In the genomic region with DNA sequence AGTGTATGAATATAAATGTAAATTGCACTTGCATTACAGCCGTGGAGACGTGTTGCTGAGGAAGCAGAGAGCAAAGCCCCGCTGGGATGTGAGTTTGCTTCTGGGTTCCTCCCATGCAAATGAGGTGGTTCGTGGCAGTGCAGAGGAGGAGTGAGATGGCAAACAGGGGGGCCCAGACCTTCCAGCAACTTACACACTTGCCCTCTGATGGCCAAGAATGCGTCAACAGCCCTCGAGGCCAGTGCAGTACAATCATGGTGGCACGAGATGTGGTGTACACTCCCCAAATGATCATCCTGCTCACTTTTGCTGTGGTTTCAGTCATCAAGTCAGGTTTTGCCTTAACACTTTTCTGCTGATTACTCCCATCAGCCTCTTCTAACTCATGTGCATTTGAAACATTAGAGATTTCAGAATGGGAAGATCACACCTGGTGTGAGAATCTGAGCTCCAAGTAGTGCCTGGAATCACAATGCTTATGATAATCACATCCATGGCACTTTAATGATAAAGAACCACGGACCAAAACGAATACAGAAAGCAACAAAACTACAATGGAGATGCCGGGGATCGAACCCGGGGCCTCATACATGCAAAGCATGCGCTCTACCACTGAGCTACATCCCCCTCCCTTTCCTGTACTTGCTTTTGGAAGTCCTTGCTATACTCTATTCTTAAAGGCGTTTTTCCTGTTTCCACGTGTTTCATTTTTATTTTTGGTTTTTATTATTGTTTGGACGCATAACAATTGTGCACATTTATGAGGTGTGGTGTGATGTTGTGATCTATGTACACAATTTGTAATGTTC, we compare ENCODE assay signal across 8 cellular contexts. TPM values are rescaled to one million over a fixed set of nuclear protein-coding genes. Genes with fewer than 3 reads are reported as not detected.
A peak's percentile ranks its signal among the peaks of the same experiment; 100 is the strongest.
DNase-seq lines count a peak whose midpoint lies in the region; ATAC-seq and TF ChIP-seq lines count a peak whose summit lies in the region.

No MANE protein-coding gene starts in this region.

- peak overlapping the region; percentile 30 to 46 for H3K9ac ChIP-seq in stomach smooth muscle (ENCODE audit: low read length in 2 of 2)

- CTCF ChIA-PET in activated B cell treated with CpG ODN at 0.5 μM for 24 hours (lab: Charles Lee): interaction anchor here (1.4 to 11.3 kb wide), 3 partner anchors 8 to 17 kb away, joined by 6 to 177 read pairs (median 70); no protein-coding TSS in a partner anchor

- H3K4me1 Mint-ChIP-seq in activated B cell treated with CpG ODN at 0.5 μM for 24 hours: peaks cover 66% of the 10 kb centered on the region

- peak overlapping the region; percentile 100 for H3K27ac Mint-ChIP-seq in activated B cell treated with CpG ODN at 0.5 μM for 24 hours

- DNase-seq in cardiac muscle cell (ENCODE audit: low read depth in 1 of 2, low spot score in 1 of 2) (peak; percentile 66 to 68), Right ventricle myocardium inferior (ENCODE audit: missing footprints) (no peak), activated B cell treated with CpG ODN at 0.5 μM for 24 hours (peak; percentile 67), dorsolateral prefrontal cortex (peak in 6 of 10 donors; percentile 57 to 78 (median 66)), mucosa of descending colon (peak; percentile 70 to 79 (median 77)), GM19238 (ENCODE audit: insufficient read length, low spot score) (no peak)

- H3K36me3 ChIP-seq in cardiac muscle cell (no peaks in the 10 kb centered on the region), mucosa of descending colon (ENCODE audit: low read depth) (no peaks in the 10 kb centered on the region), stomach smooth muscle (ENCODE audit: control insufficient read depth in 2 of 2, insufficient read depth in 2 of 2, low read length in 2 of 2) (no peaks in the 10 kb centered on the region)

- peak overlapping the region; percentile 74 for H3K27ac ChIP-seq in cardiac muscle cell
- H3K27ac ChIP-seq in dorsolateral prefrontal cortex: peak overlapping the region; percentile 76 to 100 (median 100)
- H3K27ac ChIP-seq in stomach smooth muscle (ENCODE audit: low read length): peak overlapping the region; percentile 67

- intact Hi-C loops in Right ventricle myocardium inferior (cut with DNase I) (no loop called here), activated B cell treated with CpG ODN at 0.5 μM for 24 hours (cut with micrococcal nuclease) (loop anchor here (1.0 to 2.0 kb wide), 3 partner anchors 18 to 465 kb away; no protein-coding TSS in a partner anchor), dorsolateral prefrontal cortex (cut with DNase I) (no loop called here), mucosa of descending colon (cut with DNase I, micrococcal nuclease) (no loop called here)

- POLR2A ChIA-PET in activated B cell treated with CpG ODN at 0.5 μM for 24 hours (lab: Charles Lee): interaction anchor here (0.5 to 20.6 kb wide), 15 partner anchors 5 to 915 kb away, joined by 3 to 590 read pairs (median 4); partner anchors contain the start of gene UBC

- H3K4me3 ChIP-seq in cardiac muscle cell (peak overlapping the region; percentile 14), dorsolateral prefrontal cortex (peak overlapping the region in 58 of 59 donors; percentile 6 to 61 (median 44)), mucosa of descending colon (no peak overlapping the region), stomach smooth muscle (ENCODE audit: low read length in 2 of 2) (peak overlapping the region; percentile 29 to 57)

- H3K9me3 ChIP-seq in cardiac muscle cell (ENCODE audit: low read depth) (no peaks in the 10 kb centered on the region), mucosa of descending colon (no peaks in the 10 kb centered on the region), stomach smooth muscle (ENCODE audit: control insufficient read depth in 2 of 2, low read length in 2 of 2) (no peaks in the 10 kb centered on the region)

- H3K9me3 Mint-ChIP-seq in activated B cell treated with CpG ODN at 0.5 μM for 24 hours: no peaks in the 10 kb centered on the region

- peak overlapping the region; percentile 81 for H3K4me3 Mint-ChIP-seq in activated B cell treated with CpG ODN at 0.5 μM for 24 hours

- ATAC-seq in Right ventricle myocardium inferior (no peak), HG03196 (IDR thresholded peaks at IDR 0.05; ENCODE audit: unreplicated experiment) (peak; percentile 48), activated B cell treated with CpG ODN at 0.5 μM for 24 hours (ENCODE audit: low read depth) (peak; percentile 58), mucosa of descending colon (peak; percentile 12)

- H3K36me3 Mint-ChIP-seq in activated B cell treated with CpG ODN at 0.5 μM for 24 hours (ENCODE audit: low read depth): peaks cover 8% of the 10 kb centered on the region

- no peaks in the 10 kb centered on the region for H3K27me3 Mint-ChIP-seq in activated B cell treated with CpG ODN at 0.5 μM for 24 hours

- TF ChIP-seq CTCF in cardiac muscle cell (IDR thresholded peaks at IDR 0.05; ENCODE audit: low read depth, low read length): no peak
- no peak for TF ChIP-seq CTCF in activated B cell treated with CpG ODN at 0.5 μM for 24 hours (IDR thresholded peaks at IDR 0.05)
- TF ChIP-seq CTCF in dorsolateral prefrontal cortex (IDR thresholded peaks at IDR 0.05 in 54 of 56, conservative IDR thresholded peaks at IDR 0.05 in 2 of 56; ENCODE audit: low read depth in 1 of 56, partially characterized antibody in 56 of 56): peak in 4 of 56 donors; percentile 9 to 22 (median 14)
- no peak for TF ChIP-seq CTCF in mucosa of descending colon (IDR thresholded peaks at IDR 0.05)

- H3K27me3 ChIP-seq in cardiac muscle cell (no peaks in the 10 kb centered on the region), dorsolateral prefrontal cortex (no peaks in the 10 kb centered on the region), stomach smooth muscle (ENCODE audit: control insufficient read depth in 1 of 2, insufficient read depth in 2 of 2, low read length in 2 of 2) (no peaks in the 10 kb centered on the region)

- peaks cover 29% of the 10 kb centered on the region for H3K4me1 ChIP-seq in cardiac muscle cell (ENCODE audit: low read depth)
- peaks cover 40% of the 10 kb centered on the region for H3K4me1 ChIP-seq in mucosa of descending colon (ENCODE audit: low read depth)
- peaks cover 31% of the 10 kb centered on the region for H3K4me1 ChIP-seq in stomach smooth muscle (ENCODE audit: control insufficient read depth, insufficient read depth, low read length)

RNA-seq across cellular contexts. Expression of gene UBC, which starts 7.0 kb away (rescaled TPM):
- total RNA-seq in cardiac muscle cell (831 and 1,139 TPM in 2 replicates), Right ventricle myocardium inferior (1,199 TPM), activated B cell treated with CpG ODN at 0.5 μM for 24 hours (847 and 865 TPM in 2 replicates), dorsolateral prefrontal cortex (1,000 to 10,000 TPM in 109 of 120 experiments, 100 to 1,000 TPM in 11; 835 to 2,453 (median 1,204) TPM), mucosa of descending colon (1,000 to 10,000 TPM; 1,242 to 1,563 (median 1,498) TPM)
- 897 and 1,281 TPM in 2 replicates for polyA plus RNA-seq in cardiac muscle cell

RNA-seq across cellular contexts. Expression of gene SCARB1, which starts 57.7 kb away (rescaled TPM):
- total RNA-seq in cardiac muscle cell: 37.7 and 37.9 TPM in 2 replicates
- 42.5 and 46.3 TPM in 2 replicates for polyA plus RNA-seq in cardiac muscle cell
- total RNA-seq in Right ventricle myocardium inferior: 14.1 TPM
- total RNA-seq in activated B cell treated with CpG ODN at 0.5 μM for 24 hours: 39.3 and 40.8 TPM in 2 replicates
- 100 to 1,000 TPM in 1 of 120 experiments, 10 to 100 TPM in 119; 33.4 to 110 (median 54.7) TPM for total RNA-seq in dorsolateral prefrontal cortex
- 10 to 100 TPM; 23.0 to 55.1 (median 31.2) TPM for total RNA-seq in mucosa of descending colon

Comparison
In these comparisons a context has a peak if more than half of its experiments do, and no peak if none do; other contexts are left out.
1. DNase-seq: peak in cardiac muscle cell (2 of 2), activated B cell treated with CpG ODN at 0.5 μM for 24 hours (single experiment), dorsolateral prefrontal cortex (6 of 10) and mucosa of descending colon (3 of 3); none in Right ventricle myocardium inferior (single experiment) and GM19238 (single experiment).
2. Peak in every context shown above with its lines, with median percentiles within 50 percentile points of each other: H3K27ac ChIP-seq.